8 cellular contexts compared by ENCODE assay signal in genomic region chrX:131728295-131729145, GRCh38.
A peak's percentile ranks its signal among the peaks of the same experiment; 100 is the strongest.
DNase-seq lines count a peak whose midpoint lies in the region; ATAC-seq and TF ChIP-seq lines count a peak whose summit lies in the region.

No MANE protein-coding gene starts in this region.

- H3K9me3 ChIP-seq in Panc1 (ENCODE audit: control insufficient read depth, insufficient read depth, low read depth, low read length) (peaks cover 6% of the 10 kb centered on the region; the same call in 1 of the 2 replicates), upper lobe of right lung (no peaks in the 10 kb centered on the region)

- H3K27ac ChIP-seq in Panc1 (ENCODE audit: low read length) (peak overlapping the region; percentile 98), upper lobe of right lung (no peak overlapping the region)

- POLR2A ChIA-PET in Panc1 (lab: Charles Lee), result no interaction called here

- H3K36me3 ChIP-seq in Panc1 (ENCODE audit: control insufficient read depth, insufficient read depth, low read length) (no peaks in the 10 kb centered on the region), upper lobe of right lung (no peaks in the 10 kb centered on the region)

- CTCF ChIA-PET in Panc1 (lab: Charles Lee), result no interaction called here

- peak overlapping the region; percentile 53 for H3K4me3 ChIP-seq in AG09309 (ENCODE audit: control insufficient read depth, low read depth, low read length)
- H3K4me3 ChIP-seq in Panc1 (ENCODE audit: low read depth in 2 of 2, low read length in 2 of 2), result peak overlapping the region; percentile 37 to 56
- H3K4me3 ChIP-seq in upper lobe of right lung, result no peak overlapping the region

- in situ Hi-C loops in Panc1 (cut with HindIII; ENCODE audit: low pct_unique_long_range_greater_than_20kb, low sequenced_read_pairs), result no loop called here

- intact Hi-C loops in Panc1 (cut with micrococcal nuclease; ENCODE audit: unreplicated experiment) (loop anchor here (2.0 kb wide), 1 partner anchor 18 kb away; no protein-coding TSS in a partner anchor), head of caudate nucleus (cut with DNase I) (no loop called here), upper lobe of right lung (cut with DNase I) (no loop called here)

- no TSS peak for BruUV-seq in Panc1 (replicated peaks; lab: Mats Ljungman, UMichigan)

- DNase-seq in AG09309 (ENCODE audit: low read depth) (peak; percentile 72), Panc1 (ENCODE audit: low read depth, low spot score) (peak; percentile 77), head of caudate nucleus (peak in 26 of 42 donors; percentile 56 to 94 (median 80)), upper lobe of right lung (no peak), NCI-H446 (lab: John Stamatoyannopoulos, UW) (no peak), NCI-H2029 treated with DMSO at 0.1 percent for 48 hours (lab: John Stamatoyannopoulos, UW) (no peak), D341Med (ENCODE audit: low spot score) (no peak)

- TF ChIP-seq CTCF in AG09309 (IDR thresholded peaks at IDR 0.05; ENCODE audit: control insufficient read depth, insufficient read depth, low read depth, low read length, missing control alignments), result peak; percentile 60
- peak; percentile 56 for TF ChIP-seq CTCF in Panc1 (IDR thresholded peaks at IDR 0.05)
- TF ChIP-seq CTCF in upper lobe of right lung (IDR thresholded peaks at IDR 0.05), result no peak

- peak; percentile 71 for ATAC-seq in GM19468 (IDR thresholded peaks at IDR 0.05; ENCODE audit: extremely low read depth, unreplicated experiment)
- peak; percentile 96 for ATAC-seq in Panc1
- ATAC-seq in upper lobe of right lung, result no peak

- H3K4me1 ChIP-seq in Panc1 (ENCODE audit: control insufficient read depth, insufficient read depth, low read length) (peaks cover 3% of the 10 kb centered on the region), upper lobe of right lung (no peaks in the 10 kb centered on the region)

- H3K27me3 ChIP-seq in Panc1 (ENCODE audit: control insufficient read depth, insufficient read depth, low read length), result no peaks in the 10 kb centered on the region
- no peaks in the 10 kb centered on the region for H3K27me3 ChIP-seq in upper lobe of right lung

Comparison
In these comparisons a context has a peak if more than half of its experiments do, and no peak if none do; other contexts are left out.
1. DNase-seq: peak in AG09309 (single experiment), Panc1 (single experiment) and head of caudate nucleus (26 of 42); none in upper lobe of right lung (single experiment), NCI-H446 (0 of 2), NCI-H2029 treated with DMSO at 0.1 percent for 48 hours (single experiment) and D341Med (single experiment).